Comparison of ENCODE assay signal across 1 cellular context in the genomic region with DNA sequence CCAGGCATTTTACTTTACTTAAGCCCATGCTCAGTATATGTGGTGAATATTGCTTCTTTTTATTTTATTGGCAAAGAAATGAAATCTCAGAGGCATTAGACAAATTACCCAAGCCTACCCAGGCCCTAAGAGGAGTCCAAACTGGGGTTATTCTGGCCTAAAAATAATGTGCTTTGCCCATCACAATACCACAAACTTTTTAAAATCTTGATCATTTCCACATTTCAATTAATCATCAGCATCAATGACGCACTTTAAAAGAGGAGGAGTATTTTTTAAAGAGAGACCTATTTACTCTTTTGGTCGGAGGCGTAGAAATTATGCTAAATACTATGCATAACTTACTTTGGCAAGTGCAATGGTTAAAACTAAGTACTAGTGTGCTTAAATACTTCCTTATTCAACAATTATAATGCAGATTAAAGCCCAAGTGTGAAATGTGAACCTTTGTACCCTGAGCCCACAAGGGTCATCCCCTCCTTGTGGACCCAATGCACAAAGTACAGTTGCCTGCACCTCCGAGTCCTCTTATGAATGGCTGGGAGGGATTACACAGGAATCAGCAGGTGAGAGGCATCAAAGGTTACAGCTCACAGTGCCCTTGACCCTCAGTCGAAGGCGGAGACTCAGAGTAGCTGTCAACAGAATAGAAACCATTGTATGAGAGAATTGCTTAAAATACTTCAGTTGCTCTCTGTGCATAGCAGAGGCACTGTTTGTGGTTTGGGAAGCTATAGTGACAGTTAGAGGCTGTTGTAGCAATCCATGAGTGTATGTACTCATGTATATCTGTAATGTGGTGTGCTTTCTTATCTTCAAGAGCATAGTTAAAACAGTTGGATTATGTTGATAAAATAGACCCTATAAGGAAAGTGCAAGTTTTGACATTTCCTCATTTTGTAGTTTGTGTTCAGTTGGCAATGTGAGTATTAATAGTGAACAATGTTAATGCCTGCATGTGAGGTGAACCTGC.
TF ChIP-seq lines count a peak whose summit lies in the region.

No MANE protein-coding gene starts in this region.

TF ChIP-seq in HepG2, 621 proteins besides CTCF, POLR2A, EP300 and RAD21 (continued from another document and continues in another):
- TF ChIP-seq, protein P1, sequence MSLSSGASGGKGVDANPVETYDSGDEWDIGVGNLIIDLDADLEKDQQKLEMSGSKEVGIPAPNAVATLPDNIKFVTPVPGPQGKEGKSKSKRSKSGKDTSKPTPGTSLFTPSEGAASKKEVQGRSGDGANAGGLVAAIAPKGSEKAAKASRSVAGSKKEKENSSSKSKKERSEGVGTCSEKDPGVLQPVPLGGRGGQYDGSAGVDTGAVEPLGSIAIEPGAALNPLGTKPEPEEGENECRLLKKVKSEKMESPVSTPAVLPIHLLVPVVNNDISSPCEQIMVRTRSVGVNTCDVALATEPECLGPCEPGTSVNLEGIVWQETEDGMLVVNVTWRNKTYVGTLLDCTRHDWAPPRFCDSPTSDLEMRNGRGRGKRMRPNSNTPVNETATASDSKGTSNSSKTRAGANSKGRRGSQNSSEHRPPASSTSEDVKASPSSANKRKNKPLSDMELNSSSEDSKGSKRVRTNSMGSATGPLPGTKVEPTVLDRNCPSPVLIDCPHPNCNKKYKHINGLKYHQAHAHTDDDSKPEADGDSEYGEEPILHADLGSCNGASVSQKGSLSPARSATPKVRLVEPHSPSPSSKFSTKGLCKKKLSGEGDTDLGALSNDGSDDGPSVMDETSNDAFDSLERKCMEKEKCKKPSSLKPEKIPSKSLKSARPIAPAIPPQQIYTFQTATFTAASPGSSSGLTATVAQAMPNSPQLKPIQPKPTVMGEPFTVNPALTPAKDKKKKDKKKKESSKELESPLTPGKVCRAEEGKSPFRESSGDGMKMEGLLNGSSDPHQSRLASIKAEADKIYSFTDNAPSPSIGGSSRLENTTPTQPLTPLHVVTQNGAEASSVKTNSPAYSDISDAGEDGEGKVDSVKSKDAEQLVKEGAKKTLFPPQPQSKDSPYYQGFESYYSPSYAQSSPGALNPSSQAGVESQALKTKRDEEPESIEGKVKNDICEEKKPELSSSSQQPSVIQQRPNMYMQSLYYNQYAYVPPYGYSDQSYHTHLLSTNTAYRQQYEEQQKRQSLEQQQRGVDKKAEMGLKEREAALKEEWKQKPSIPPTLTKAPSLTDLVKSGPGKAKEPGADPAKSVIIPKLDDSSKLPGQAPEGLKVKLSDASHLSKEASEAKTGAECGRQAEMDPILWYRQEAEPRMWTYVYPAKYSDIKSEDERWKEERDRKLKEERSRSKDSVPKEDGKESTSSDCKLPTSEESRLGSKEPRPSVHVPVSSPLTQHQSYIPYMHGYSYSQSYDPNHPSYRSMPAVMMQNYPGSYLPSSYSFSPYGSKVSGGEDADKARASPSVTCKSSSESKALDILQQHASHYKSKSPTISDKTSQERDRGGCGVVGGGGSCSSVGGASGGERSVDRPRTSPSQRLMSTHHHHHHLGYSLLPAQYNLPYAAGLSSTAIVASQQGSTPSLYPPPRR (CRISPR knock-in tag; IDR thresholded peaks at IDR 0.05; ENCODE audit: borderline replicate concordance), result peak; percentile 78; the same call in 1 of the 2 replicates
- TF ChIP-seq, protein P2, sequence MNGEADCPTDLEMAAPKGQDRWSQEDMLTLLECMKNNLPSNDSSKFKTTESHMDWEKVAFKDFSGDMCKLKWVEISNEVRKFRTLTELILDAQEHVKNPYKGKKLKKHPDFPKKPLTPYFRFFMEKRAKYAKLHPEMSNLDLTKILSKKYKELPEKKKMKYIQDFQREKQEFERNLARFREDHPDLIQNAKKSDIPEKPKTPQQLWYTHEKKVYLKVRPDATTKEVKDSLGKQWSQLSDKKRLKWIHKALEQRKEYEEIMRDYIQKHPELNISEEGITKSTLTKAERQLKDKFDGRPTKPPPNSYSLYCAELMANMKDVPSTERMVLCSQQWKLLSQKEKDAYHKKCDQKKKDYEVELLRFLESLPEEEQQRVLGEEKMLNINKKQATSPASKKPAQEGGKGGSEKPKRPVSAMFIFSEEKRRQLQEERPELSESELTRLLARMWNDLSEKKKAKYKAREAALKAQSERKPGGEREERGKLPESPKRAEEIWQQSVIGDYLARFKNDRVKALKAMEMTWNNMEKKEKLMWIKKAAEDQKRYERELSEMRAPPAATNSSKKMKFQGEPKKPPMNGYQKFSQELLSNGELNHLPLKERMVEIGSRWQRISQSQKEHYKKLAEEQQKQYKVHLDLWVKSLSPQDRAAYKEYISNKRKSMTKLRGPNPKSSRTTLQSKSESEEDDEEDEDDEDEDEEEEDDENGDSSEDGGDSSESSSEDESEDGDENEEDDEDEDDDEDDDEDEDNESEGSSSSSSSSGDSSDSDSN (CRISPR knock-in tag; IDR thresholded peaks at IDR 0.05), result no peak
- TF ChIP-seq KMT2A (CRISPR knock-in tag; IDR thresholded peaks at IDR 0.05) (no peak), ZNF335 (CRISPR knock-in tag; IDR thresholded peaks at IDR 0.05) (no peak), ZNF468 (CRISPR knock-in tag; IDR thresholded peaks at IDR 0.05) (no peak), WIZ (CRISPR knock-in tag; IDR thresholded peaks at IDR 0.05) (no peak), ZNF292 (CRISPR knock-in tag; IDR thresholded peaks at IDR 0.05; ENCODE audit: borderline replicate concordance, low read depth) (peak; percentile 74; the same call in 1 of the 2 replicates), ZNF607 (CRISPR knock-in tag; IDR thresholded peaks at IDR 0.05; ENCODE audit: borderline replicate concordance) (no peak), ERF (CRISPR knock-in tag; IDR thresholded peaks at IDR 0.05) (0 out of 2 replicates have a peak, but pooled peaks have one; percentile 72), FOXO1 (CRISPR knock-in tag; IDR thresholded peaks at IDR 0.05) (peak; percentile 96), PPARG (CRISPR knock-in tag; conservative IDR thresholded peaks at IDR 0.05) (peak; percentile 72), CREM (IDR thresholded peaks at IDR 0.05) (peak; percentile 86), CREM (CRISPR knock-in tag; IDR thresholded peaks at IDR 0.05) (no peak), MBD4 (IDR thresholded peaks at IDR 0.05; ENCODE audit: borderline replicate concordance, low read length) (peak; percentile 75; the same call in 1 of the 2 replicates), ZBTB7B (CRISPR knock-in tag; IDR thresholded peaks at IDR 0.05) (peak; percentile 87), FOSL1 (CRISPR knock-in tag; IDR thresholded peaks at IDR 0.05; ENCODE audit: borderline replicate concordance) (no peak), ZNF841 (CRISPR knock-in tag; IDR thresholded peaks at IDR 0.05; ENCODE audit: borderline replicate concordance) (no peak), ZNF780A (CRISPR knock-in tag; IDR thresholded peaks at IDR 0.05) (no peak), SMARCE1 (IDR thresholded peaks at IDR 0.05; ENCODE audit: borderline replicate concordance) (no peak), NFKB2 (CRISPR knock-in tag; IDR thresholded peaks at IDR 0.05; ENCODE audit: borderline replicate concordance) (no peak), ZNF382 (CRISPR knock-in tag; IDR thresholded peaks at IDR 0.05; ENCODE audit: borderline replicate concordance) (no peak), ISL2 (CRISPR knock-in tag; IDR thresholded peaks at IDR 0.05) (peak; percentile 91), ZNF34 (CRISPR knock-in tag; IDR thresholded peaks at IDR 0.05; ENCODE audit: borderline replicate concordance) (no peak), TOPORS (CRISPR knock-in tag; IDR thresholded peaks at IDR 0.05) (peak; percentile 85)
- TF ChIP-seq, protein P3, sequence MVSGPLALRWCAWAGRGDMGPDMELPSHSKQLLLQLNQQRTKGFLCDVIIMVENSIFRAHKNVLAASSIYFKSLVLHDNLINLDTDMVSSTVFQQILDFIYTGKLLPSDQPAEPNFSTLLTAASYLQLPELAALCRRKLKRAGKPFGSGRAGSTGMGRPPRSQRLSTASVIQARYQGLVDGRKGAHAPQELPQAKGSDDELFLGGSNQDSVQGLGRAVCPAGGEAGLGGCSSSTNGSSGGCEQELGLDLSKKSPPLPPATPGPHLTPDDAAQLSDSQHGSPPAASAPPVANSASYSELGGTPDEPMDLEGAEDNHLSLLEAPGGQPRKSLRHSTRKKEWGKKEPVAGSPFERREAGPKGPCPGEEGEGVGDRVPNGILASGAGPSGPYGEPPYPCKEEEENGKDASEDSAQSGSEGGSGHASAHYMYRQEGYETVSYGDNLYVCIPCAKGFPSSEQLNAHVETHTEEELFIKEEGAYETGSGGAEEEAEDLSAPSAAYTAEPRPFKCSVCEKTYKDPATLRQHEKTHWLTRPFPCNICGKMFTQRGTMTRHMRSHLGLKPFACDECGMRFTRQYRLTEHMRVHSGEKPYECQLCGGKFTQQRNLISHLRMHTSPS (CRISPR knock-in tag; IDR thresholded peaks at IDR 0.05; ENCODE audit: low read depth), result no peak
- TF ChIP-seq, protein P4, sequence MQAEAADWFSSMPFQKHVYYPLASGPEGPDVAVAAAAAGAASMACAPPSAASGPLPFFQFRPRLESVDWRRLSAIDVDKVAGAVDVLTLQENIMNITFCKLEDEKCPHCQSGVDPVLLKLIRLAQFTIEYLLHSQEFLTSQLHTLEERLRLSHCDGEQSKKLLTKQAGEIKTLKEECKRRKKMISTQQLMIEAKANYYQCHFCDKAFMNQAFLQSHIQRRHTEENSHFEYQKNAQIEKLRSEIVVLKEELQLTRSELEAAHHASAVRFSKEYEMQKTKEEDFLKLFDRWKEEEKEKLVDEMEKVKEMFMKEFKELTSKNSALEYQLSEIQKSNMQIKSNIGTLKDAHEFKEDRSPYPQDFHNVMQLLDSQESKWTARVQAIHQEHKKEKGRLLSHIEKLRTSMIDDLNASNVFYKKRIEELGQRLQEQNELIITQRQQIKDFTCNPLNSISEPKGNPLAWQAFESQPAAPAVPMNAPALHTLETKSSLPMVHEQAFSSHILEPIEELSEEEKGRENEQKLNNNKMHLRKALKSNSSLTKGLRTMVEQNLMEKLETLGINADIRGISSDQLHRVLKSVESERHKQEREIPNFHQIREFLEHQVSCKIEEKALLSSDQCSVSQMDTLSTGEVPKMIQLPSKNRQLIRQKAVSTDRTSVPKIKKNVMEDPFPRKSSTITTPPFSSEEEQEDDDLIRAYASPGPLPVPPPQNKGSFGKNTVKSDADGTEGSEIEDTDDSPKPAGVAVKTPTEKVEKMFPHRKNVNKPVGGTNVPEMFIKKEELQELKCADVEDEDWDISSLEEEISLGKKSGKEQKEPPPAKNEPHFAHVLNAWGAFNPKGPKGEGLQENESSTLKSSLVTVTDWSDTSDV (CRISPR knock-in tag; IDR thresholded peaks at IDR 0.05), result no peak
- TF ChIP-seq, protein P5, sequence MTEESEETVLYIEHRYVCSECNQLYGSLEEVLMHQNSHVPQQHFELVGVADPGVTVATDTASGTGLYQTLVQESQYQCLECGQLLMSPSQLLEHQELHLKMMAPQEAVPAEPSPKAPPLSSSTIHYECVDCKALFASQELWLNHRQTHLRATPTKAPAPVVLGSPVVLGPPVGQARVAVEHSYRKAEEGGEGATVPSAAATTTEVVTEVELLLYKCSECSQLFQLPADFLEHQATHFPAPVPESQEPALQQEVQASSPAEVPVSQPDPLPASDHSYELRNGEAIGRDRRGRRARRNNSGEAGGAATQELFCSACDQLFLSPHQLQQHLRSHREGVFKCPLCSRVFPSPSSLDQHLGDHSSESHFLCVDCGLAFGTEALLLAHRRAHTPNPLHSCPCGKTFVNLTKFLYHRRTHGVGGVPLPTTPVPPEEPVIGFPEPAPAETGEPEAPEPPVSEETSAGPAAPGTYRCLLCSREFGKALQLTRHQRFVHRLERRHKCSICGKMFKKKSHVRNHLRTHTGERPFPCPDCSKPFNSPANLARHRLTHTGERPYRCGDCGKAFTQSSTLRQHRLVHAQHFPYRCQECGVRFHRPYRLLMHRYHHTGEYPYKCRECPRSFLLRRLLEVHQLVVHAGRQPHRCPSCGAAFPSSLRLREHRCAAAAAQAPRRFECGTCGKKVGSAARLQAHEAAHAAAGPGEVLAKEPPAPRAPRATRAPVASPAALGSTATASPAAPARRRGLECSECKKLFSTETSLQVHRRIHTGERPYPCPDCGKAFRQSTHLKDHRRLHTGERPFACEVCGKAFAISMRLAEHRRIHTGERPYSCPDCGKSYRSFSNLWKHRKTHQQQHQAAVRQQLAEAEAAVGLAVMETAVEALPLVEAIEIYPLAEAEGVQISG (CRISPR knock-in tag; IDR thresholded peaks at IDR 0.05), result peak; percentile 66
- TF ChIP-seq, protein P6, sequence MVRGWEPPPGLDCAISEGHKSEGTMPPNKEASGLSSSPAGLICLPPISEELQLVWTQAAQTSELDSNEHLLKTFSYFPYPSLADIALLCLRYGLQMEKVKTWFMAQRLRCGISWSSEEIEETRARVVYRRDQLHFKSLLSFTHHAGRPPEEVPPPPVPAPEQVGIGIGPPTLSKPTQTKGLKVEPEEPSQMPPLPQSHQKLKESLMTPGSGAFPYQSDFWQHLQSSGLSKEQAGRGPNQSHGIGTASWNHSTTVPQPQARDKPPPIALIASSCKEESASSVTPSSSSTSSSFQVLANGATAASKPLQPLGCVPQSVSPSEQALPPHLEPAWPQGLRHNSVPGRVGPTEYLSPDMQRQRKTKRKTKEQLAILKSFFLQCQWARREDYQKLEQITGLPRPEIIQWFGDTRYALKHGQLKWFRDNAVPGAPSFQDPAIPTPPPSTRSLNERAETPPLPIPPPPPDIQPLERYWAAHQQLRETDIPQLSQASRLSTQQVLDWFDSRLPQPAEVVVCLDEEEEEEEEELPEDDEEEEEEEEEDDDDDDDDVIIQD (CRISPR knock-in tag; IDR thresholded peaks at IDR 0.05; ENCODE audit: low read depth), result peak; percentile 99
- TF ChIP-seq, protein P7, sequence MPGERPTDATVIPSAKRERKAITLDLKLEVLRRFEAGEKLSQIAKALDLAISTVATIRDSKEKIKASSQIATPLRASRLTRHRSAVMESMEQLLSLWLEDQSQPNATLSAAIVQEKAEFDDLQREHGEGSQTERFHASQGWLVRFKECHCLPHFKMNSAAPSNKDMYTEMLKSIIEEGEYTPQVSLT (CRISPR knock-in tag; IDR thresholded peaks at IDR 0.05; ENCODE audit: borderline replicate concordance, low read depth), result no peak
- TF ChIP-seq, protein P8, sequence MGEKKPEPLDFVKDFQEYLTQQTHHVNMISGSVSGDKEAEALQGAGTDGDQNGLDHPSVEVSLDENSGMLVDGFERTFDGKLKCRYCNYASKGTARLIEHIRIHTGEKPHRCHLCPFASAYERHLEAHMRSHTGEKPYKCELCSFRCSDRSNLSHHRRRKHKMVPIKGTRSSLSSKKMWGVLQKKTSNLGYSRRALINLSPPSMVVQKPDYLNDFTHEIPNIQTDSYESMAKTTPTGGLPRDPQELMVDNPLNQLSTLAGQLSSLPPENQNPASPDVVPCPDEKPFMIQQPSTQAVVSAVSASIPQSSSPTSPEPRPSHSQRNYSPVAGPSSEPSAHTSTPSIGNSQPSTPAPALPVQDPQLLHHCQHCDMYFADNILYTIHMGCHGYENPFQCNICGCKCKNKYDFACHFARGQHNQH (CRISPR knock-in tag; IDR thresholded peaks at IDR 0.05), result peak; percentile 92
